Comparison of ENCODE assay signal across 11 cellular contexts in the genomic region with DNA sequence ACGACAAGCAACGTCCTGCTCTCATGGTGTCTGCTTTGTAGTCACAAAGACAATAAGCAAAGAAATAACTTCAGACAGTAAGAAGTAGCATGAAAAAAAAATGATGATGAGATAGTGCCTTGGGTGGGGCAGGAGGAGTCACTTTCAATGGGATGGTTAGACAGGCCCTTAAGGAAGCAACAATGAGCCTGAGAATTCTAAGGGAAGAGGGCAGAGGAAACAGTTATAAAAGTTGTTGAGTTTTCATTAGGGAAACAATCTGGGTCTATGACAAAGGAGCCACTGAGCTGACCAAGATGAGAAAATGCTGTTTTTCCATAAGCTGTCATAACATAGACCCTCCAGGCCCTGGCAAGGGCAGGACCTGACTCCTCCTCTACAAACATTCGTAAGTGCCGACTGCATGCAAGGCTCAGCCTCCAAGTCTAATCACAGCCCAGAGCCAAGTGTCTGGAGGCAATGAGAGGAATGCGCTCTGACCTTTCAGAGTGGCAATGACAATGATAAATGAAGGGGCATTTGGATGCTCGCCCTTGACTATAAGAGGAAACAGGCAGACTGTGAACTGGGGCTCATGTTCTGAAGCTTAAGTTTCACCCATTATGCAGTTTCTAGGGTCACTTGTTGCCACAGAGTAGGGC. TPM values are rescaled to one million over a fixed set of nuclear protein-coding genes. Genes with fewer than 3 reads are reported as not detected.
DNase-seq lines count a peak whose midpoint lies in the region; ATAC-seq and TF ChIP-seq lines count a peak whose summit lies in the region.
"Had no signal": no experiment of that assay in that cellular context is flagged by ENCODE, and none has a peak within 500 bp of the region (broad histone marks: within the 10 kb centered on the region; RNA-seq: fewer than 3 reads in every experiment).

No MANE protein-coding gene starts in this region.

- peak; percentile 99 for DNase-seq in NCI-H460 (ENCODE audit: extremely low read depth, low read depth)
- no peak for DNase-seq in endodermal cell
- DNase-seq in mesothelial cell of epicardium (ENCODE audit: low spot score in 2 of 2, unreplicated experiment in 2 of 2): no peak
- no peak for DNase-seq in upper lobe of right lung
- no peak for DNase-seq in SJCRH30
- no peak for DNase-seq in SW480 (ENCODE audit: low spot score)
- DNase-seq: GF-D8; KBM-7; stimulated activated CD4-positive, alpha-beta T cell treated with anti-CD3 and anti-CD28 coated beads, Interleukin-15, amount 100 ng/mL, for 24 hours had no signal

- H3K27ac Mint-ChIP-seq in endodermal cell (no peak overlapping the region), mesothelial cell of epicardium (peak overlapping the region; percentile 47)
- H3K27ac Mint-ChIP-seq: stimulated activated naive CD8-positive, alpha-beta T cell treated with anti-CD3 and anti-CD28 coated beads, Interleukin-15, Interleukin-2, amounts not matched to agents 100 ng/mL and 50 ng/mL, for 24 hours had no signal

- H3K27ac ChIP-seq in endodermal cell (ENCODE audit: low read depth, low read length): peak overlapping the region; percentile 70
- H3K27ac ChIP-seq in upper lobe of right lung: no peak overlapping the region
- H3K27ac ChIP-seq in SJCRH30: no peak overlapping the region

- intact Hi-C loops in upper lobe of right lung (cut with DNase I): no loop called here

- H3K4me1 ChIP-seq in endodermal cell (ENCODE audit: control insufficient read depth, insufficient read depth, low read length) (peaks cover 2% of the 10 kb centered on the region), upper lobe of right lung (peaks cover 15% of the 10 kb centered on the region), SJCRH30 (peaks cover 30% of the 10 kb centered on the region)

- TF ChIP-seq CTCF in endodermal cell (conservative IDR thresholded peaks at IDR 0.05) (no peak), mesothelial cell of epicardium (IDR thresholded peaks at IDR 0.05; ENCODE audit: unreplicated experiment) (no peak), upper lobe of right lung (IDR thresholded peaks at IDR 0.05) (no peak)

- H3K4me3 ChIP-seq in endodermal cell (ENCODE audit: low read length): no peak overlapping the region
- no peak overlapping the region for H3K4me3 ChIP-seq in upper lobe of right lung
- no peak overlapping the region for H3K4me3 ChIP-seq in SJCRH30

- H3K9me3 Mint-ChIP-seq in endodermal cell (no peaks in the 10 kb centered on the region), mesothelial cell of epicardium (peaks cover 4% of the 10 kb centered on the region)
- H3K9me3 Mint-ChIP-seq: stimulated activated naive CD8-positive, alpha-beta T cell treated with anti-CD3 and anti-CD28 coated beads, Interleukin-15, Interleukin-2, amounts not matched to agents 100 ng/mL and 50 ng/mL, for 24 hours had no signal

- peak; percentile 44 for ATAC-seq in upper lobe of right lung
- no peak for ATAC-seq in HG03175 (IDR thresholded peaks at IDR 0.05; ENCODE audit: unreplicated experiment)

- H3K36me3 ChIP-seq in endodermal cell (ENCODE audit: control insufficient read depth, insufficient read depth, low read length): no peaks in the 10 kb centered on the region
- H3K36me3 ChIP-seq in upper lobe of right lung: no peaks in the 10 kb centered on the region
- no peaks in the 10 kb centered on the region for H3K36me3 ChIP-seq in SJCRH30

- H3K4me3 Mint-ChIP-seq in endodermal cell: no peak overlapping the region
- H3K4me3 Mint-ChIP-seq in mesothelial cell of epicardium: no peak overlapping the region
- H3K4me3 Mint-ChIP-seq: stimulated activated naive CD8-positive, alpha-beta T cell treated with anti-CD3 and anti-CD28 coated beads, Interleukin-15, Interleukin-2, amounts not matched to agents 100 ng/mL and 50 ng/mL, for 24 hours had no signal

- no peaks in the 10 kb centered on the region for H3K36me3 Mint-ChIP-seq in endodermal cell (ENCODE audit: low read depth)
- H3K36me3 Mint-ChIP-seq in mesothelial cell of epicardium: no peaks in the 10 kb centered on the region

- H3K27me3 ChIP-seq in endodermal cell (ENCODE audit: control insufficient read depth, insufficient read depth, low read length, poor library complexity, severe bottlenecking) (no peaks in the 10 kb centered on the region), upper lobe of right lung (no peaks in the 10 kb centered on the region), SJCRH30 (no peaks in the 10 kb centered on the region)

- H3K9me3 ChIP-seq in endodermal cell (ENCODE audit: control insufficient read depth, low read length) (no peaks in the 10 kb centered on the region), upper lobe of right lung (no peaks in the 10 kb centered on the region), SJCRH30 (replicated peaks) (no peaks in the 10 kb centered on the region)

- H3K27me3 Mint-ChIP-seq in endodermal cell (ENCODE audit: insufficient read depth): peaks cover 5% of the 10 kb centered on the region
- no peaks in the 10 kb centered on the region for H3K27me3 Mint-ChIP-seq in mesothelial cell of epicardium (ENCODE audit: low read depth)

- WGBS in endodermal cell (ENCODE audit: insufficient coverage in 1 of 2, insufficient read length in 1 of 2), 2 experiments: 83 to 89% methylated on average over 6 of the region's 6 CpGs

- no peak overlapping the region for H3K9ac ChIP-seq in endodermal cell (ENCODE audit: extremely low read depth, low read length, poor library complexity, severe bottlenecking)

- H3K4me1 Mint-ChIP-seq in endodermal cell: peaks cover 13% of the 10 kb centered on the region
- H3K4me1 Mint-ChIP-seq in mesothelial cell of epicardium: peaks cover 67% of the 10 kb centered on the region

RNA-seq across cellular contexts. Expression of a gene that starts 43.7 kb away (rescaled TPM):
- total RNA-seq in NCI-H460 (2014; rRNA removed; shearing (Covaris generic)): 160 and 177 TPM in 2 replicates
- 56.7 and 63.1 TPM in 2 replicates for polyA plus RNA-seq in NCI-H460 (2014; cell fraction: nucleus; rRNA removed)
- under 1 TPM; 0.51 to 0.91 TPM for total RNA-seq in endodermal cell
- 1.0 TPM for polyA plus RNA-seq in endodermal cell (2013, experiment 1 of 2)
- 0.95 TPM for polyA plus RNA-seq in endodermal cell (2013, experiment 2 of 2)
- 9.2 to 9.9 TPM (median 9.7 TPM) in 3 replicates for total RNA-seq in mesothelial cell of epicardium
- total RNA-seq in upper lobe of right lung: 15.1 TPM
- 5.7 and 5.9 TPM in 2 replicates for total RNA-seq in SJCRH30 (2014; rRNA removed; shearing (Covaris generic))
